8 cellular contexts compared by ENCODE assay signal in genomic region chr13:27043013-27043412, GRCh38.
DNase-seq lines count a peak whose midpoint lies in the region; ATAC-seq and TF ChIP-seq lines count a peak whose summit lies in the region.

No MANE protein-coding gene starts in this region.

- in situ Hi-C loops in G401 (cut with HindIII; ENCODE audit: low sequenced_read_pairs) = no loop called here

- H3K4me1 Mint-ChIP-seq in type B pancreatic cell (ENCODE audit: unreplicated experiment) = peaks cover 6% of the 10 kb centered on the region

- no peak overlapping the region for H3K4me3 Mint-ChIP-seq in type B pancreatic cell

- H3K27me3 Mint-ChIP-seq in type B pancreatic cell = peaks cover 13% of the 10 kb centered on the region

- no peak for TF ChIP-seq CTCF in type B pancreatic cell (conservative IDR thresholded peaks at IDR 0.05)

- no peak for ATAC-seq in HG03280 (IDR thresholded peaks at IDR 0.05; ENCODE audit: unreplicated experiment)
- ATAC-seq in HG03039 (IDR thresholded peaks at IDR 0.05; ENCODE audit: unreplicated experiment) = no peak
- ATAC-seq in GM21529 (IDR thresholded peaks at IDR 0.05; ENCODE audit: unreplicated experiment) = no peak

- H3K27ac ChIP-seq in caudate nucleus (ENCODE audit: low read depth, low read length) = no peak overlapping the region

- H3K27ac Mint-ChIP-seq in type B pancreatic cell = no peak overlapping the region

- peak; percentile 66 for DNase-seq in G401 (ENCODE audit: low spot score)
- peak; percentile 28 for DNase-seq in NCI-H2029 treated with DMSO at 0.1 percent for 48 hours (lab: John Stamatoyannopoulos, UW)
- DNase-seq in caudate nucleus (lab: John Stamatoyannopoulos, UW) = peak in 47 of 61 donors; percentile 6 to 81 (median 45)
- DNase-seq in middle frontal gyrus (ENCODE audit: extremely low spot score, low spot score) = peak; percentile 22
- DNase-seq in type B pancreatic cell (ENCODE audit: extremely low spot score, unreplicated experiment) = no peak

- no peaks in the 10 kb centered on the region for H3K9me3 Mint-ChIP-seq in type B pancreatic cell

- H3K36me3 Mint-ChIP-seq in type B pancreatic cell = no peaks in the 10 kb centered on the region
